Comparison of ENCODE assay signal across 10 cellular contexts in genomic region chrX:10011991-10012390, GRCh38. TPM values are rescaled to one million over a fixed set of nuclear protein-coding genes. Genes with fewer than 3 reads are reported as not detected.
A peak's percentile ranks its signal among the peaks of the same experiment; 100 is the strongest.
DNase-seq lines count a peak whose midpoint lies in the region; ATAC-seq and TF ChIP-seq lines count a peak whose summit lies in the region.
"Had no signal": no experiment of that assay in that cellular context is flagged by ENCODE, and none has a peak within 500 bp of the region (broad histone marks: within the 10 kb centered on the region; RNA-seq: fewer than 3 reads in every experiment).

No MANE protein-coding gene starts in this region.

- no peak overlapping the region for H3K56ac ChIP-seq in IMR-90 (ENCODE audit: extremely low read depth, insufficient read depth, low read length)

- peak overlapping the region; percentile 49; the same call in 1 of the 2 replicates for H3K4ac ChIP-seq in IMR-90 (ENCODE audit: low read depth, low read length)
- no peak overlapping the region for H3K4ac ChIP-seq in neuronal stem cell (ENCODE audit: low read length)

- H2AFZ ChIP-seq in IMR-90 (replicated peaks; ENCODE audit: low read length, poor library complexity) (no peak overlapping the region), neuronal stem cell (ENCODE audit: low read length) (peak overlapping the region; percentile 69)

- H4K5ac ChIP-seq in IMR-90 (ENCODE audit: low read depth, low read length), result no peak overlapping the region

- no peak overlapping the region for H3K4me3 ChIP-seq in IMR-90 (ENCODE audit: insufficient read depth, low read depth, low read length)
- H3K4me3 ChIP-seq in neuronal stem cell (ENCODE audit: low read length in 2 of 2), result no peak overlapping the region

- no TSS peak for BruUV-seq in IMR-90 (replicated peaks; lab: Mats Ljungman, UMichigan)

- no peaks in the 10 kb centered on the region for H4K20me1 ChIP-seq in IMR-90 (ENCODE audit: insufficient read depth, low read length)

- no peak overlapping the region for H2BK15ac ChIP-seq in IMR-90 (ENCODE audit: low read depth, low read length)
- no peak overlapping the region for H2BK15ac ChIP-seq in neuronal stem cell (ENCODE audit: low read length)

- TF ChIP-seq POLR2A in IMR-90 (IDR thresholded peaks at IDR 0.05; ENCODE audit: low read depth, low read length), result no peak

- CTCF ChIA-PET in IMR-90 (lab: Yijun Ruan, JAX), result no interaction called here

- peaks cover 3% of the 10 kb centered on the region for H3K27me3 Mint-ChIP-seq in T-helper 1 cell treated with Interleukin-12 subunit alpha and Interleukin-12 subunit beta and Interleukin-4 antibody, amounts not matched to agents 30 μg/mL and 1 μg/mL, for 36 hours (ENCODE audit: low read depth)

- no peaks in the 10 kb centered on the region for H3K9me3 Mint-ChIP-seq in T-helper 1 cell treated with Interleukin-12 subunit alpha and Interleukin-12 subunit beta and Interleukin-4 antibody, amounts not matched to agents 30 μg/mL and 1 μg/mL, for 36 hours

- peaks cover 39% of the 10 kb centered on the region for H3K4me1 Mint-ChIP-seq in T-helper 1 cell treated with Interleukin-12 subunit alpha and Interleukin-12 subunit beta and Interleukin-4 antibody, amounts not matched to agents 30 μg/mL and 1 μg/mL, for 36 hours (ENCODE audit: low read depth)

- intact Hi-C loops in IMR-90 (cut with micrococcal nuclease), result no loop called here

- no peak overlapping the region; a peak in 1 of 4 replicates for H4K8ac ChIP-seq in IMR-90 (ENCODE audit: low read depth in 2 of 2, low read length in 2 of 2)
- H4K8ac ChIP-seq in neuronal stem cell (ENCODE audit: low read depth, low read length), result no peak overlapping the region

- H3K9ac ChIP-seq in IMR-90 (ENCODE audit: low read depth, low read length), result no peak overlapping the region
- no peak overlapping the region for H3K9ac ChIP-seq in neuronal stem cell (ENCODE audit: low read depth, low read length, poor library complexity)

- H3K4me2 ChIP-seq in IMR-90 (ENCODE audit: low read depth, low read length) (no peak overlapping the region), neuronal stem cell (ENCODE audit: insufficient read depth, low read length, poor library complexity, severe bottlenecking) (no peak overlapping the region)

- peak overlapping the region; percentile 72; the same call in 1 of the 2 replicates for H3K18ac ChIP-seq in IMR-90 (ENCODE audit: low read depth, low read length)
- no peak overlapping the region for H3K18ac ChIP-seq in neuronal stem cell (ENCODE audit: low read length)

- H3K27me3 ChIP-seq in IMR-90 (ENCODE audit: control insufficient read depth, insufficient read depth, low read length) (no peaks in the 10 kb centered on the region), neuronal stem cell (ENCODE audit: control insufficient read depth in 3 of 3, insufficient read depth in 3 of 3, low read depth in 1 of 3, low read length in 3 of 3) (no peaks in the 10 kb centered on the region)

- H3K36me3 Mint-ChIP-seq in T-helper 1 cell treated with Interleukin-12 subunit alpha and Interleukin-12 subunit beta and Interleukin-4 antibody, amounts not matched to agents 30 μg/mL and 1 μg/mL, for 36 hours (ENCODE audit: low read depth), result peaks cover 10% of the 10 kb centered on the region

- H3K9me1 ChIP-seq in IMR-90 (ENCODE audit: insufficient read depth, low read length), result peaks cover 7% of the 10 kb centered on the region; the same call in 1 of the 2 replicates

- POLR2A ChIA-PET in IMR-90 (lab: Charles Lee; ENCODE audit: unreplicated experiment), result interaction anchor here (0.5 kb wide), 1 partner anchor 69 kb away, joined by 11 read pairs; no protein-coding TSS in a partner anchor

- H4K91ac ChIP-seq in IMR-90 (ENCODE audit: insufficient read depth, low read depth, low read length) (peak overlapping the region; percentile 80; the same call in 1 of the 2 replicates), neuronal stem cell (ENCODE audit: low read depth, low read length, poor library complexity) (no peak overlapping the region)

- no peak overlapping the region for H2BK20ac ChIP-seq in IMR-90 (ENCODE audit: low read depth, low read length)

- no peak for ATAC-seq in IMR-90 (ENCODE audit: low read depth)

- H3K79me1 ChIP-seq in IMR-90 (ENCODE audit: low read depth in 1 of 2, low read length in 2 of 2), result no peaks in the 10 kb centered on the region; a peak in 1 of 4 replicates
- H3K79me1 ChIP-seq in neuronal stem cell (ENCODE audit: low read depth, low read length), result peaks cover 3% of the 10 kb centered on the region

- H2AK9ac ChIP-seq in IMR-90 (replicated peaks; ENCODE audit: low read depth, low read length, poor library complexity), result no peak overlapping the region

- H3K23ac ChIP-seq in IMR-90 (ENCODE audit: low read depth, low read length), result no peak overlapping the region
- no peak overlapping the region for H3K23ac ChIP-seq in neuronal stem cell (ENCODE audit: low read depth, low read length, poor library complexity)

- H2BK120ac ChIP-seq in IMR-90 (ENCODE audit: low read depth, low read length) (peak overlapping the region; percentile 44; the same call in 1 of the 2 replicates), neuronal stem cell (ENCODE audit: low read depth, low read length) (no peak overlapping the region)

- no peak for DNase-seq in T-helper 1 cell
- no peak for DNase-seq in IMR-90
- peak; percentile 57 for DNase-seq in dermis blood vessel endothelial cell
- DNase-seq in neuronal stem cell (ENCODE audit: low spot score), result no peak
- DNase-seq in inferior parietal cortex (ENCODE audit: extremely low spot score), result no peak
- DNase-seq in NCI-H1694 treated with DMSO at 0.1 percent for 48 hours (lab: John Stamatoyannopoulos, UW), result no peak
- no peak for DNase-seq in NCI-H345 (lab: John Stamatoyannopoulos, UW)
- DNase-seq: NCI-H1105 treated with DMSO at 0.1 percent for 48 hours; stimulated activated CD4-positive, alpha-beta T cell treated with anti-CD3 and anti-CD28 coated beads, Interleukin-15, amount 100 ng/mL, for 24 hours had no signal

- dilution Hi-C loops in IMR-90 (cut with HindIII; ENCODE audit: low sequenced_read_pairs, unreplicated experiment), result no loop called here

- in situ Hi-C loops in IMR-90 (cut with MboI; ENCODE audit: low sequenced_read_pairs), result no loop called here

- H2BK5ac ChIP-seq in IMR-90 (ENCODE audit: low read depth, low read length, poor library complexity, severe bottlenecking) (no peak overlapping the region), neuronal stem cell (ENCODE audit: low read length) (no peak overlapping the region)

- H3K9me3 ChIP-seq in IMR-90 (ENCODE audit: control insufficient read depth, insufficient read depth, low read length), result no peaks in the 10 kb centered on the region
- no peaks in the 10 kb centered on the region for H3K9me3 ChIP-seq in neuronal stem cell (replicated peaks in 1 of 2; ENCODE audit: control insufficient read depth in 2 of 2, insufficient read depth in 1 of 2, low read depth in 1 of 2, low read length in 2 of 2)

- H3K4me1 ChIP-seq in IMR-90 (ENCODE audit: control insufficient read depth, insufficient read depth, low read length) (peaks cover 12% of the 10 kb centered on the region), neuronal stem cell (ENCODE audit: control insufficient read depth in 2 of 2, insufficient read depth in 1 of 2, low read depth in 1 of 2, low read length in 2 of 2) (peaks cover 7 to 9% of the 10 kb centered on the region in 2 donors)

- H3K14ac ChIP-seq in IMR-90 (replicated peaks; ENCODE audit: low read depth, low read length), result no peak overlapping the region
- H3K14ac ChIP-seq in neuronal stem cell (ENCODE audit: low read length), result no peak overlapping the region

- TF ChIP-seq RAD21 in IMR-90 (IDR thresholded peaks at IDR 0.05; ENCODE audit: low read length), result no peak

- H3K4me3 Mint-ChIP-seq in T-helper 1 cell treated with Interleukin-12 subunit alpha and Interleukin-12 subunit beta and Interleukin-4 antibody, amounts not matched to agents 30 μg/mL and 1 μg/mL, for 36 hours, result peak overlapping the region; percentile 35

- no peak for TF ChIP-seq CTCF in IMR-90 (conservative IDR thresholded peaks at IDR 0.05; ENCODE audit: low read depth, low read length)

- no peak overlapping the region for H2BK12ac ChIP-seq in neuronal stem cell (ENCODE audit: low read length)

- 46% methylated on average over 8 of the region's 9 CpGs; no CpG with 5 or more reads in 1 of the 2 experiments for WGBS in IMR-90 (ENCODE audit: extremely low coverage in 2 of 2, insufficient read length in 1 of 2), 2 experiments
- no CpG with 5 or more reads among the region's 9 CpGs for WGBS in neuronal stem cell (ENCODE audit: extremely low coverage in 2 of 2, insufficient read length in 2 of 2, insufficient replicate concordance in 1 of 2), 2 donors

- no peak overlapping the region for H2AK5ac ChIP-seq in IMR-90 (ENCODE audit: low read depth, low read length)
- H2AK5ac ChIP-seq in neuronal stem cell (ENCODE audit: low read depth, low read length), result no peak overlapping the region

- H3K36me3 ChIP-seq in IMR-90 (ENCODE audit: control insufficient read depth, insufficient read depth, low read length) (no peaks in the 10 kb centered on the region), neuronal stem cell (replicated peaks in 1 of 2; ENCODE audit: control insufficient read depth in 2 of 2, insufficient read depth in 2 of 2, low read length in 2 of 2) (no peaks in the 10 kb centered on the region)

- H3K27ac Mint-ChIP-seq in T-helper 1 cell treated with Interleukin-12 subunit alpha and Interleukin-12 subunit beta and Interleukin-4 antibody, amounts not matched to agents 30 μg/mL and 1 μg/mL, for 36 hours, result peak overlapping the region; percentile 94

- H3K27ac ChIP-seq in IMR-90 (ENCODE audit: insufficient read depth, low read length) (no peak overlapping the region), neuronal stem cell (replicated peaks; ENCODE audit: low read length) (peak overlapping the region; percentile 69)

TF ChIP-seq in IMR-90, 13 proteins besides CTCF, POLR2A, EP300 and RAD21 (continues in another document):
- TF ChIP-seq USF2 (IDR thresholded peaks at IDR 0.05; ENCODE audit: low read depth, low read length) (no peak), FOS (IDR thresholded peaks at IDR 0.05; ENCODE audit: low read depth, low read length) (no peak), MAFK (IDR thresholded peaks at IDR 0.05; ENCODE audit: low read depth, low read length) (no peak), MAZ (IDR thresholded peaks at IDR 0.05; ENCODE audit: borderline replicate concordance, low read depth, low read length) (no peak)

RNA-seq across cellular contexts. Expression of gene CLDN34, which starts 44.8 kb away (rescaled TPM):
- under 0.01 TPM in 1 of 2 replicates, not detected in the other for total RNA-seq in IMR-90 (2012; rRNA removed)
- polyA plus RNA-seq in IMR-90 (2012; rRNA removed), result 0.14 TPM in 2 replicates
- polyA plus RNA-seq in IMR-90 (2012; cell fraction: cytosol; rRNA removed), result 0.05 TPM in 1 of 2 replicates, not detected in the other
- polyA plus RNA-seq in IMR-90 (2012; cell fraction: nucleus; rRNA removed; ENCODE audit: low replicate concordance), result 0.28 and 1.8 TPM in 2 replicates
- not detected in 2 replicates for total RNA-seq in dermis blood vessel endothelial cell
- polyA plus RNA-seq in neuronal stem cell (2013, experiment 1 of 2), result 0.10 TPM
- polyA plus RNA-seq in neuronal stem cell (2013, experiment 2 of 2), result 0.04 TPM
